In genomic region chr3:5442106-5442785, GRCh38 we compare ENCODE assay signal across 20 cellular contexts.
"Had no signal": no experiment of that assay in that cellular context is flagged by ENCODE, and none has a peak within 500 bp of the region (broad histone marks: within the 10 kb centered on the region; RNA-seq: fewer than 3 reads in every experiment).

No MANE protein-coding gene starts in this region.

- H3K4me1 ChIP-seq: ascending aorta, breast epithelium, esophagus muscularis mucosa, pancreas, testis had no signal

- DNase-seq: activated CD4-positive, alpha-beta T cell treated with anti-CD3 and anti-CD28 coated beads, Interleukin-2, amount 50 U/mL, for 4 hours; activated gamma-delta T cell; cerebellar nuclear complex; cortex of kidney; pancreas; stimulated activated CD4-positive, alpha-beta T cell treated with anti-CD3 and anti-CD28 coated beads, Interleukin-4, amount 100 ng/mL, for 24 hours; T-helper 1 cell; T1000; testis; WERI-Rb-1 had no signal

- H3K9me3 ChIP-seq: ascending aorta, neutrophil, pancreas, testis had no signal

- H3K27ac ChIP-seq: ascending aorta, breast epithelium, esophagus muscularis mucosa, neutrophil, pancreas, testis, WERI-Rb-1 had no signal

- H3K27me3 ChIP-seq: ascending aorta, breast epithelium, esophagus muscularis mucosa, neutrophil, pancreas, testis had no signal

- H3K36me3 ChIP-seq: ascending aorta, breast epithelium, esophagus muscularis mucosa, neutrophil, pancreas, WERI-Rb-1 had no signal

- H3K4me3 ChIP-seq: ascending aorta, breast epithelium, esophagus muscularis mucosa, lung, pancreas, smooth muscle cell, testis had no signal

- ATAC-seq: left lobe of liver; natural killer cell treated with Interleukin-12 subunit alpha and Interleukin-12 subunit beta and Interleukin-15 and Interleukin-18, amount 100 ng/mL, for 72 hours; pancreas; sciatic nerve; stimulated activated memory B cell treated with anti-CD40 and anti-IgM and Interleukin-4, amounts not matched to agents 10 μg/mL and 1 μg/mL and 100 μg/mL, for 72 hours had no signal
